24 cellular contexts compared by ENCODE assay signal in genomic region chr20:58153121-58153520, GRCh38.
"Had no signal": no experiment of that assay in that cellular context is flagged by ENCODE, and none has a peak within 500 bp of the region (broad histone marks: within the 10 kb centered on the region; RNA-seq: fewer than 3 reads in every experiment).

No MANE protein-coding gene starts in this region.

- H3K27ac ChIP-seq: neural progenitor cell, ovary, parathyroid adenoma, psoas muscle, right lobe of liver, sigmoid colon, stomach, thoracic aorta, thyroid gland, tibial nerve, upper lobe of right lung, uterus had no signal

- H3K27me3 ChIP-seq: ovary, right lobe of liver, uterus had no signal

- FAIRE-seq: small intestine had no signal

- DNase-seq: natural killer cell; occipital lobe; psoas muscle; right cardiac atrium; sigmoid colon; small intestine; stimulated activated CD4-positive, alpha-beta T cell treated with anti-CD3 and anti-CD28 coated beads, Interleukin-15, amount 100 ng/mL, for 24 hours; stimulated activated CD4-positive, alpha-beta T cell treated with anti-CD3 and anti-CD28 coated beads, Interleukin-2, amount 100 ng/mL, for 24 hours; stimulated activated CD4-positive, alpha-beta T cell treated with anti-CD3 and anti-CD28 coated beads, Interleukin-2, amount 100 ng/mL, for 48 hours; stimulated activated CD4-positive, alpha-beta T cell treated with anti-CD3 and anti-CD28 coated beads, Interleukin-4, amount 100 ng/mL, for 24 hours; stimulated activated naive B cell treated with anti-CD40 and anti-IgM and Interleukin-4, amounts not matched to agents 10 μg/mL and 1 μg/mL and 100 μg/mL, for 72 hours; stimulated activated naive CD4-positive, alpha-beta T cell treated with Interleukin-2 at 50 U/mL for 16 hours; stomach; thyroid gland; trophoblast cell; upper lobe of right lung; uterus had no signal

- H3K9ac ChIP-seq: neural progenitor cell, parathyroid adenoma had no signal

- H2AFZ ChIP-seq: neural progenitor cell, parathyroid adenoma had no signal

- H3K36me3 ChIP-seq: neural progenitor cell, ovary, right lobe of liver, sigmoid colon, stomach, thoracic aorta, thyroid gland, tibial nerve, upper lobe of right lung, uterus had no signal

- H3K4me2 ChIP-seq: neural progenitor cell had no signal

- H3K79me2 ChIP-seq: parathyroid adenoma had no signal

- ATAC-seq: natural killer cell; psoas muscle; right cardiac atrium; right lobe of liver; stimulated activated effector memory CD8-positive, alpha-beta T cell treated with anti-CD3 and anti-CD28 coated beads, Interleukin-12 subunit alpha, Interleukin-12 subunit beta, amount 100 ng/mL, for 72 hours; stimulated activated naive B cell treated with anti-CD40 and anti-IgM and Interleukin-4, amounts not matched to agents 10 μg/mL and 1 μg/mL and 100 μg/mL, for 72 hours; upper lobe of right lung had no signal

- H3K4me3 ChIP-seq: neural progenitor cell, ovary, psoas muscle, right lobe of liver, sigmoid colon, stomach, thoracic aorta, thyroid gland, tibial nerve, upper lobe of right lung, uterus had no signal

- H3K9me3 ChIP-seq: ovary, psoas muscle, right lobe of liver, sigmoid colon, thoracic aorta, thyroid gland, tibial nerve, upper lobe of right lung, uterus had no signal

- H3K4me1 ChIP-seq: parathyroid adenoma, psoas muscle, right lobe of liver, sigmoid colon, stomach, thyroid gland, upper lobe of right lung, uterus had no signal
